Comparison of ENCODE assay signal across 13 cellular contexts in genomic region chr15:45631831-45632230, GRCh38. TPM values are rescaled to one million over a fixed set of nuclear protein-coding genes. Genes with fewer than 3 reads are reported as not detected.
A peak's percentile ranks its signal among the peaks of the same experiment; 100 is the strongest.
DNase-seq lines count a peak whose midpoint lies in the region; ATAC-seq and TF ChIP-seq lines count a peak whose summit lies in the region.
"Had no signal": no experiment of that assay in that cellular context is flagged by ENCODE, and none has a peak within 500 bp of the region (broad histone marks: within the 10 kb centered on the region; RNA-seq: fewer than 3 reads in every experiment).

No MANE protein-coding gene starts in this region.

- H3K27me3 ChIP-seq in left lung: no peaks in the 10 kb centered on the region
- peaks cover 9% of the 10 kb centered on the region for H3K27me3 ChIP-seq in mesendoderm (ENCODE audit: insufficient read depth, low read length, poor library complexity)

- DNase-seq in activated T-cell treated with anti-CD3 and anti-CD28 coated beads, Interleukin-2, amount 50 U/mL, for 72 hours: no peak
- no peak for DNase-seq in activated T-cell treated with anti-CD3 and anti-CD28 coated beads, Interleukin-2, amount 50 U/mL, for 4 hours
- DNase-seq in MCF 10A (ENCODE audit: unreplicated experiment) (no peak), left lung (no peak), type B pancreatic cell (ENCODE audit: extremely low spot score, unreplicated experiment) (no peak), mesendoderm (no peak), SW480 (ENCODE audit: low spot score) (no peak)
- no peak for DNase-seq in activated CD8-positive, alpha-beta memory T cell treated with anti-CD3 and anti-CD28 coated beads, Interleukin-2, amount 10 ng/mL, durations not matched to agents 7 days and 5 days
- DNase-seq: activated CD8-positive, alpha-beta memory T cell treated with anti-CD3 and anti-CD28 coated beads, Interleukin-2, amount 50 U/mL, for 4 hours; AML-193; MV-4-11; NCI-H524 treated with DMSO at 0.1 percent for 48 hours; stimulated activated CD4-positive, alpha-beta T cell treated with anti-CD3 and anti-CD28 coated beads, Interleukin-2, amount 100 ng/mL, for 24 hours had no signal

- H3K79me1 ChIP-seq in mesendoderm (ENCODE audit: low read length): no peaks in the 10 kb centered on the region

- no peak overlapping the region for H2BK120ac ChIP-seq in mesendoderm (ENCODE audit: low read depth, low read length)

- no peak overlapping the region for H3K23ac ChIP-seq in mesendoderm (ENCODE audit: low read length)

- no CpG with 5 or more reads among the region's 2 CpGs for WGBS in mesendoderm (ENCODE audit: extremely low coverage, insufficient coverage, low lambda C conversion rate)

- H4K5ac ChIP-seq in mesendoderm (ENCODE audit: low read length): no peak overlapping the region

- no peak overlapping the region for H2BK5ac ChIP-seq in mesendoderm (ENCODE audit: low read length)

- POLR2A ChIA-PET in MCF 10A (lab: Yijun Ruan, JAX): interaction anchor here (0.6 to 1.5 kb wide), 6 partner anchors 10 to 921 kb away, joined by 3 to 14 read pairs (median 6); partner anchors contain the start of gene BLOC1S6

- H3K27ac ChIP-seq in left lung: peak overlapping the region; percentile 13 to 68
- no peak overlapping the region for H3K27ac ChIP-seq in mesendoderm (ENCODE audit: low read depth, low read length)

- peaks cover 0 to 11% of the 10 kb centered on the region in 2 donors for H3K9me3 ChIP-seq in left lung

- no peak overlapping the region for H3K18ac ChIP-seq in mesendoderm (ENCODE audit: low read length)

- peaks cover 1 to 30% of the 10 kb centered on the region in 2 donors for H3K4me1 ChIP-seq in left lung
- H3K4me1 ChIP-seq in mesendoderm (ENCODE audit: control insufficient read depth, low read depth, low read length): no peaks in the 10 kb centered on the region

- H3K4me3 Mint-ChIP-seq in activated T-cell treated with anti-CD3 and anti-CD28 coated beads, Interleukin-2, amount 50 U/mL, for 72 hours: no peak overlapping the region
- no peak overlapping the region for H3K4me3 Mint-ChIP-seq in activated T-cell treated with anti-CD3 and anti-CD28 coated beads, Interleukin-2, amount 50 U/mL, for 4 hours
- H3K4me3 Mint-ChIP-seq in MCF 10A (ENCODE audit: unreplicated experiment) (peak overlapping the region; percentile 52), type B pancreatic cell (peak overlapping the region; percentile 62)
- no peak overlapping the region for H3K4me3 Mint-ChIP-seq in activated CD8-positive, alpha-beta memory T cell treated with anti-CD3 and anti-CD28 coated beads, Interleukin-2, amount 10 ng/mL, durations not matched to agents 7 days and 5 days

- H3K4me1 Mint-ChIP-seq in activated T-cell treated with anti-CD3 and anti-CD28 coated beads, Interleukin-2, amount 50 U/mL, for 72 hours (ENCODE audit: low read depth): peaks cover 2% of the 10 kb centered on the region
- H3K4me1 Mint-ChIP-seq in activated T-cell treated with anti-CD3 and anti-CD28 coated beads, Interleukin-2, amount 50 U/mL, for 4 hours (ENCODE audit: low read depth): peaks cover 17% of the 10 kb centered on the region
- H3K4me1 Mint-ChIP-seq in MCF 10A (ENCODE audit: insufficient read depth, unreplicated experiment) (peaks cover 12% of the 10 kb centered on the region), type B pancreatic cell (ENCODE audit: unreplicated experiment) (peaks cover 8% of the 10 kb centered on the region)
- peaks cover 12% of the 10 kb centered on the region for H3K4me1 Mint-ChIP-seq in activated CD8-positive, alpha-beta memory T cell treated with anti-CD3 and anti-CD28 coated beads, Interleukin-2, amount 10 ng/mL, durations not matched to agents 7 days and 5 days

- H3K27me3 Mint-ChIP-seq in activated T-cell treated with anti-CD3 and anti-CD28 coated beads, Interleukin-2, amount 50 U/mL, for 72 hours (ENCODE audit: low read depth): peaks cover 5% of the 10 kb centered on the region
- H3K27me3 Mint-ChIP-seq in activated T-cell treated with anti-CD3 and anti-CD28 coated beads, Interleukin-2, amount 50 U/mL, for 4 hours (ENCODE audit: low read depth): no peaks in the 10 kb centered on the region
- no peaks in the 10 kb centered on the region for H3K27me3 Mint-ChIP-seq in MCF 10A (ENCODE audit: insufficient read depth, unreplicated experiment)
- H3K27me3 Mint-ChIP-seq in type B pancreatic cell: peaks cover 35% of the 10 kb centered on the region
- peaks cover 10% of the 10 kb centered on the region for H3K27me3 Mint-ChIP-seq in activated CD8-positive, alpha-beta memory T cell treated with anti-CD3 and anti-CD28 coated beads, Interleukin-2, amount 10 ng/mL, durations not matched to agents 7 days and 5 days

- no peak for ATAC-seq in activated T-cell treated with anti-CD3 and anti-CD28 coated beads, Interleukin-2, amount 50 U/mL, for 72 hours (replicated peaks in 1 of 2)
- no peak for ATAC-seq in activated T-cell treated with anti-CD3 and anti-CD28 coated beads, Interleukin-2, amount 50 U/mL, for 4 hours
- ATAC-seq in left lung: no peak
- no peak for ATAC-seq in activated CD8-positive, alpha-beta memory T cell treated with anti-CD3 and anti-CD28 coated beads, Interleukin-2, amount 10 ng/mL, durations not matched to agents 7 days and 5 days

- peaks cover 4 to 6% of the 10 kb centered on the region in 2 donors for H3K9me3 Mint-ChIP-seq in activated T-cell treated with anti-CD3 and anti-CD28 coated beads, Interleukin-2, amount 50 U/mL, for 72 hours
- peaks cover 9% of the 10 kb centered on the region for H3K9me3 Mint-ChIP-seq in activated T-cell treated with anti-CD3 and anti-CD28 coated beads, Interleukin-2, amount 50 U/mL, for 4 hours
- H3K9me3 Mint-ChIP-seq in MCF 10A (ENCODE audit: unreplicated experiment) (peaks cover 7% of the 10 kb centered on the region), type B pancreatic cell (peaks cover 9% of the 10 kb centered on the region)
- peaks cover 4% of the 10 kb centered on the region for H3K9me3 Mint-ChIP-seq in activated CD8-positive, alpha-beta memory T cell treated with anti-CD3 and anti-CD28 coated beads, Interleukin-2, amount 10 ng/mL, durations not matched to agents 7 days and 5 days (ENCODE audit: low read depth)

- H3K9ac ChIP-seq in mesendoderm (ENCODE audit: low read length): no peak overlapping the region

- no peak for TF ChIP-seq CTCF in MCF 10A (IDR thresholded peaks at IDR 0.05; ENCODE audit: unreplicated experiment)
- no peak for TF ChIP-seq CTCF in left lung (IDR thresholded peaks at IDR 0.05)
- TF ChIP-seq CTCF in type B pancreatic cell (conservative IDR thresholded peaks at IDR 0.05): no peak

- H4K8ac ChIP-seq in mesendoderm (ENCODE audit: low read depth, low read length): no peak overlapping the region

- H3K79me2 ChIP-seq in mesendoderm (ENCODE audit: control insufficient read depth, insufficient read depth, low read length): no peaks in the 10 kb centered on the region

- no TSS peak for BruUV-seq in MCF 10A (replicated peaks; lab: Mats Ljungman, UMichigan)

- no peak overlapping the region for H2BK15ac ChIP-seq in mesendoderm (replicated peaks; ENCODE audit: low read depth)

- peaks cover 4 to 6% of the 10 kb centered on the region in 2 donors for H3K36me3 Mint-ChIP-seq in activated T-cell treated with anti-CD3 and anti-CD28 coated beads, Interleukin-2, amount 50 U/mL, for 72 hours (ENCODE audit: insufficient read depth in 2 of 2)
- H3K36me3 Mint-ChIP-seq in activated T-cell treated with anti-CD3 and anti-CD28 coated beads, Interleukin-2, amount 50 U/mL, for 4 hours (ENCODE audit: insufficient read depth): no peaks in the 10 kb centered on the region
- no peaks in the 10 kb centered on the region for H3K36me3 Mint-ChIP-seq in MCF 10A (ENCODE audit: insufficient read depth, unreplicated experiment)
- no peaks in the 10 kb centered on the region for H3K36me3 Mint-ChIP-seq in type B pancreatic cell
- peaks cover 3% of the 10 kb centered on the region for H3K36me3 Mint-ChIP-seq in activated CD8-positive, alpha-beta memory T cell treated with anti-CD3 and anti-CD28 coated beads, Interleukin-2, amount 10 ng/mL, durations not matched to agents 7 days and 5 days

- H2AK5ac ChIP-seq in mesendoderm (ENCODE audit: low read length): no peak overlapping the region

- H3K56ac ChIP-seq in mesendoderm (ENCODE audit: low read length): no peak overlapping the region

- intact Hi-C loops in MCF 10A (cut with micrococcal nuclease): no loop called here
- intact Hi-C loops in left lung (cut with DNase I): no loop called here

- H3K36me3 ChIP-seq in left lung (no peaks in the 10 kb centered on the region), mesendoderm (ENCODE audit: control insufficient read depth, insufficient read depth, low read length) (no peaks in the 10 kb centered on the region)

- H3K27ac Mint-ChIP-seq in activated T-cell treated with anti-CD3 and anti-CD28 coated beads, Interleukin-2, amount 50 U/mL, for 72 hours: peak overlapping the region; percentile 1
- H3K27ac Mint-ChIP-seq in MCF 10A (ENCODE audit: low read depth, unreplicated experiment): peak overlapping the region; percentile 55
- peak overlapping the region; percentile 5 for H3K27ac Mint-ChIP-seq in type B pancreatic cell
- no peak overlapping the region for H3K27ac Mint-ChIP-seq in activated CD8-positive, alpha-beta memory T cell treated with anti-CD3 and anti-CD28 coated beads, Interleukin-2, amount 10 ng/mL, durations not matched to agents 7 days and 5 days

- no peak overlapping the region for H3K4ac ChIP-seq in mesendoderm (ENCODE audit: low read depth, low read length)

- CTCF ChIA-PET in MCF 10A (lab: Yijun Ruan, JAX): interaction anchor here (0.6 to 1.6 kb wide), 5 partner anchors 13 to 295 kb away, joined by 3 to 8 read pairs (median 4); no protein-coding TSS in a partner anchor
- CTCF ChIA-PET in activated CD8-positive, alpha-beta memory T cell treated with anti-CD3 and anti-CD28 coated beads, Interleukin-2, amount 10 ng/mL, durations not matched to agents 7 days and 5 days (lab: Charles Lee): interaction anchor here (1.5 kb wide), 1 partner anchor 18 kb away, joined by 4 read pairs; no protein-coding TSS in a partner anchor

- H3K4me3 ChIP-seq in left lung (peak overlapping the region in 1 of 2 donors; percentile 24), mesendoderm (ENCODE audit: low read length) (no peak overlapping the region)

- H3K4me2 ChIP-seq in mesendoderm (ENCODE audit: low read length): no peak overlapping the region

RNA-seq across cellular contexts. Expression of gene SQOR, which starts 3.0 kb away (rescaled TPM):
- 100 to 1,000 TPM; 108 to 166 TPM for total RNA-seq in activated T-cell treated with anti-CD3 and anti-CD28 coated beads, Interleukin-2, amount 50 U/mL, for 72 hours
- total RNA-seq in activated T-cell treated with anti-CD3 and anti-CD28 coated beads, Interleukin-2, amount 50 U/mL, for 4 hours: 10 to 100 TPM; 34.4 to 58.4 (median 39.4) TPM
- total RNA-seq in MCF 10A (2022) (49.8 and 75.0 TPM in 2 replicates), left lung (100 to 1,000 TPM in 1 of 2 donors, 10 to 100 TPM in 1; 79.2 to 116 TPM), type B pancreatic cell (ENCODE audit: low replicate concordance) (6.7 and 9.2 TPM in 2 replicates)
- 0.25 TPM for polyA plus RNA-seq in mesendoderm (2013, experiment 1 of 2)
- 0.25 TPM for polyA plus RNA-seq in mesendoderm (2013, experiment 2 of 2)
- 10 to 100 TPM; 79.8 to 86.4 TPM for total RNA-seq in activated CD8-positive, alpha-beta memory T cell treated with anti-CD3 and anti-CD28 coated beads, Interleukin-2, amount 10 ng/mL, durations not matched to agents 7 days and 5 days

RNA-seq across cellular contexts. Expression of gene BLOC1S6, which starts 44.7 kb away (rescaled TPM):
- 10 to 100 TPM; 52.5 to 60.0 TPM for total RNA-seq in activated T-cell treated with anti-CD3 and anti-CD28 coated beads, Interleukin-2, amount 50 U/mL, for 72 hours
- 10 to 100 TPM; 49.6 to 58.2 (median 49.9) TPM for total RNA-seq in activated T-cell treated with anti-CD3 and anti-CD28 coated beads, Interleukin-2, amount 50 U/mL, for 4 hours
- total RNA-seq in MCF 10A (2022) (54.6 and 68.5 TPM in 2 replicates), left lung (10 to 100 TPM; 37.0 to 45.4 TPM), type B pancreatic cell (ENCODE audit: low replicate concordance) (30.9 and 46.7 TPM in 2 replicates)
- polyA plus RNA-seq in mesendoderm (2013, experiment 1 of 2): 31.5 TPM
- polyA plus RNA-seq in mesendoderm (2013, experiment 2 of 2): 31.6 TPM
- 10 to 100 TPM; 33.6 to 35.7 TPM for total RNA-seq in activated CD8-positive, alpha-beta memory T cell treated with anti-CD3 and anti-CD28 coated beads, Interleukin-2, amount 10 ng/mL, durations not matched to agents 7 days and 5 days

Comparison
In these comparisons a context has a peak if more than half of its experiments do, and no peak if none do; other contexts are left out.
1. H3K4me3 Mint-ChIP-seq: peak in MCF 10A (single experiment) and type B pancreatic cell (single experiment); none in activated T-cell treated with anti-CD3 and anti-CD28 coated beads, Interleukin-2, amount 50 U/mL, for 72 hours (0 of 2), activated T-cell treated with anti-CD3 and anti-CD28 coated beads, Interleukin-2, amount 50 U/mL, for 4 hours (single experiment) and activated CD8-positive, alpha-beta memory T cell treated with anti-CD3 and anti-CD28 coated beads, Interleukin-2, amount 10 ng/mL, durations not matched to agents 7 days and 5 days (single experiment).